ENCODE assay signal across 26 cellular contexts in genomic region chr18:29225351-29225750, GRCh38.
"Had no signal": no experiment of that assay in that cellular context is flagged by ENCODE, and none has a peak within 500 bp of the region (broad histone marks: within the 10 kb centered on the region; RNA-seq: fewer than 3 reads in every experiment).

No MANE protein-coding gene starts in this region.

- H3K27me3 ChIP-seq: body of pancreas, cardiac muscle cell, dorsolateral prefrontal cortex, heart left ventricle, left lung, spleen had no signal

- H3K4me3 ChIP-seq: body of pancreas, cardiac muscle cell, coronary artery, dorsolateral prefrontal cortex, heart left ventricle, left lung, lung, mucosa of descending colon, spleen, thoracic aorta had no signal

- ATAC-seq: activated naive CD4-positive, alpha-beta T cell treated with anti-CD3 and anti-CD28 coated beads, Interleukin-2, amount 50 U/mL, for 72 hours; activated T-cell treated with anti-CD3 and anti-CD28 coated beads, Interleukin-2, amount 50 U/mL, for 72 hours; body of pancreas; heart left ventricle; left lung; mucosa of descending colon; right cardiac atrium had no signal

- H3K36me3 ChIP-seq: cardiac muscle cell, heart left ventricle, left lung, spleen, thoracic aorta had no signal

- H3K27ac ChIP-seq: body of pancreas, cardiac muscle cell, coronary artery, dorsolateral prefrontal cortex, heart left ventricle, left lung, spleen, thoracic aorta, VCaP had no signal

- DNase-seq: activated CD4-positive, alpha-beta T cell treated with anti-CD3 and anti-CD28 coated beads for 4 hours; activated CD4-positive, alpha-beta T cell treated with anti-CD3 and anti-CD28 coated beads, Interleukin-2, amount 50 U/mL, for 4 hours; activated naive CD4-positive, alpha-beta T cell; activated T-cell treated with anti-CD3 and anti-CD28 coated beads for 4 hours; activated T-cell treated with anti-CD3 and anti-CD28 coated beads, Interleukin-2, amount 50 U/mL, for 72 hours; anterior cingulate cortex; body of pancreas; cerebellar nuclear complex; dorsolateral prefrontal cortex; effector memory CD4-positive, alpha-beta T cell; foreskin fibroblast; heart left ventricle; kidney glomerular epithelial cell; left lung; mucosa of descending colon; posterior cingulate gyrus; right cardiac atrium; spleen; stimulated activated CD4-positive, alpha-beta T cell treated with anti-CD3 and anti-CD28 coated beads, Interleukin-4, amount 100 ng/mL, for 1 hour; trophoblast cell had no signal

- H3K4me1 ChIP-seq: body of pancreas, heart left ventricle, left lung, spleen had no signal

- H3K9me3 ChIP-seq: body of pancreas, thoracic aorta had no signal
